ENCODE assay signal across 24 cellular contexts in genomic region chr4:40521957-40522356, GRCh38.
"Had no signal": no experiment of that assay in that cellular context is flagged by ENCODE, and none has a peak within 500 bp of the region (broad histone marks: within the 10 kb centered on the region; RNA-seq: fewer than 3 reads in every experiment).

No MANE protein-coding gene starts in this region.

- H3K9me3 Mint-ChIP-seq: naive thymus-derived CD4-positive, alpha-beta T cell; natural killer cell treated with Interleukin-12 subunit alpha and Interleukin-12 subunit beta and Interleukin-15 and Interleukin-18, amount 100 ng/mL, for 72 hours; stimulated activated naive CD8-positive, alpha-beta T cell treated with anti-CD3 and anti-CD28 coated beads, Interleukin-15, Interleukin-2, amounts not matched to agents 100 ng/mL and 50 ng/mL, for 24 hours had no signal

- H3K4me1 Mint-ChIP-seq: naive thymus-derived CD4-positive, alpha-beta T cell had no signal

- H3K27ac Mint-ChIP-seq: naive thymus-derived CD4-positive, alpha-beta T cell; natural killer cell treated with Interleukin-12 subunit alpha and Interleukin-12 subunit beta and Interleukin-15 and Interleukin-18, amount 100 ng/mL, for 72 hours; stimulated activated naive CD8-positive, alpha-beta T cell treated with anti-CD3 and anti-CD28 coated beads, Interleukin-15, Interleukin-2, amounts not matched to agents 100 ng/mL and 50 ng/mL, for 24 hours had no signal

- H3K4me2 ChIP-seq: smooth muscle cell had no signal

- H3K27me3 ChIP-seq: ovary, right atrium auricular region, right lobe of liver, suprapubic skin, transverse colon, upper lobe of left lung, vagina had no signal

- H3K4me3 Mint-ChIP-seq: naive thymus-derived CD4-positive, alpha-beta T cell; natural killer cell treated with Interleukin-12 subunit alpha and Interleukin-12 subunit beta and Interleukin-15 and Interleukin-18, amount 100 ng/mL, for 72 hours; stimulated activated naive CD8-positive, alpha-beta T cell treated with anti-CD3 and anti-CD28 coated beads, Interleukin-15, Interleukin-2, amounts not matched to agents 100 ng/mL and 50 ng/mL, for 24 hours had no signal

- H3K4me3 ChIP-seq: left ventricle myocardium inferior, lung, mucosa of descending colon, ovary, right atrium auricular region, right lobe of liver, smooth muscle cell, suprapubic skin, thoracic aorta, transverse colon, upper lobe of left lung, vagina had no signal

- H3K27me3 Mint-ChIP-seq: naive thymus-derived CD4-positive, alpha-beta T cell; progenitor cell of endocrine pancreas; stimulated activated naive CD8-positive, alpha-beta T cell treated with anti-CD3 and anti-CD28 coated beads, Interleukin-15, Interleukin-2, amounts not matched to agents 100 ng/mL and 50 ng/mL, for 24 hours had no signal

- H3K9me3 ChIP-seq: left ventricle myocardium inferior, mucosa of descending colon, ovary, right atrium auricular region, right lobe of liver, suprapubic skin, thoracic aorta, transverse colon, upper lobe of left lung, vagina had no signal

- ATAC-seq: mucosa of descending colon; naive thymus-derived CD4-positive, alpha-beta T cell; natural killer cell treated with Interleukin-12 subunit alpha and Interleukin-12 subunit beta and Interleukin-15 and Interleukin-18, amount 100 ng/mL, for 72 hours; right lobe of liver had no signal

- H3K36me3 Mint-ChIP-seq: natural killer cell treated with Interleukin-12 subunit alpha and Interleukin-12 subunit beta and Interleukin-15 and Interleukin-18, amount 100 ng/mL, for 72 hours had no signal

- DNase-seq: hypothalamus; islet precursor cell; left ventricle myocardium inferior; midbrain; mucosa of descending colon; naive thymus-derived CD4-positive, alpha-beta T cell; ovary; right lobe of liver; stimulated activated CD4-positive, alpha-beta T cell treated with anti-CD3 and anti-CD28 coated beads, Interleukin-1b, Interleukin-23, amount 100 ng/mL, for 48 hours; stimulated activated CD4-positive, alpha-beta T cell treated with anti-CD3 and anti-CD28 coated beads, Interleukin-2, amount 100 ng/mL, for 48 hours; stimulated activated CD4-positive, alpha-beta T cell treated with anti-CD3 and anti-CD28 coated beads, Interleukin-4, amount 100 ng/mL, for 4 hours; stimulated activated CD8-positive, alpha-beta memory T cell treated with anti-CD3 and anti-CD28 coated beads, Interleukin-4, amount 100 ng/mL, for 48 hours; stimulated activated naive CD4-positive, alpha-beta T cell; transverse colon; upper lobe of left lung had no signal

- H3K36me3 ChIP-seq: left ventricle myocardium inferior, ovary, right atrium auricular region, right lobe of liver, suprapubic skin, thoracic aorta, transverse colon, upper lobe of left lung, vagina had no signal

- H3K27ac ChIP-seq: left ventricle myocardium inferior, ovary, right atrium auricular region, suprapubic skin, thoracic aorta, transverse colon, upper lobe of left lung, vagina had no signal
